ENCODE assay signal across 1 cellular context in genomic region chr1:10185759-10186158, GRCh38.
TF ChIP-seq lines count a peak whose summit lies in the region.

No MANE protein-coding gene starts in this region.

TF ChIP-seq in WTC11, 78 proteins besides CTCF, POLR2A, EP300 and RAD21 (continued from another document):
- TF ChIP-seq STAT6 (CRISPR knock-in tag; conservative IDR thresholded peaks at IDR 0.05; ENCODE audit: low read depth) (no peak), GRHL2 (CRISPR knock-in tag; IDR thresholded peaks at IDR 0.05; ENCODE audit: insufficient replicate concordance, severe bottlenecking) (no peak), FOXJ3 (CRISPR knock-in tag; IDR thresholded peaks at IDR 0.05; ENCODE audit: borderline replicate concordance) (no peak), ZNF671 (CRISPR knock-in tag; IDR thresholded peaks at IDR 0.05) (no peak)
